1 cellular context compared by ENCODE assay signal in the genomic region with DNA sequence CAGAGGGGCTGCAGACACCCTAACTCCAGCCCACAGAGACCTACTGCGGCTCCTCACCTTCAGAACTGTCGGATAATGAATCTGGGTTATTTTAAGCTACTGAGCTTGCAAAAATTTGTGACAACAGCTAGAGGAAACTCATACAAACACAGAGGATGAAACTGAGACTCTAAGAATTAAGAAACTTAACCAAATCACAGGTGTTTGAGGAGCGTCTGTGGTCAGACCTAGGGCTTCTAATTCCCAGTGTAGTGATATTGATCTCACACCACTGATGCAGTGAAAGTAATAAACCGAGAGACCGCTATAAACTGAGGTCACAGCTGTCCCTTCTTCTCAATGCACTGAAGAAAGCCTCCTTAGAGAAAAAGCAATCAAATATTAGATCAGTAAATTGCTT.
TF ChIP-seq lines count a peak whose summit lies in the region.

No MANE protein-coding gene starts in this region.

TF ChIP-seq in GM23338, 12 proteins besides CTCF, POLR2A, EP300 and RAD21 (continued from another document):
- TF ChIP-seq, protein P1, sequence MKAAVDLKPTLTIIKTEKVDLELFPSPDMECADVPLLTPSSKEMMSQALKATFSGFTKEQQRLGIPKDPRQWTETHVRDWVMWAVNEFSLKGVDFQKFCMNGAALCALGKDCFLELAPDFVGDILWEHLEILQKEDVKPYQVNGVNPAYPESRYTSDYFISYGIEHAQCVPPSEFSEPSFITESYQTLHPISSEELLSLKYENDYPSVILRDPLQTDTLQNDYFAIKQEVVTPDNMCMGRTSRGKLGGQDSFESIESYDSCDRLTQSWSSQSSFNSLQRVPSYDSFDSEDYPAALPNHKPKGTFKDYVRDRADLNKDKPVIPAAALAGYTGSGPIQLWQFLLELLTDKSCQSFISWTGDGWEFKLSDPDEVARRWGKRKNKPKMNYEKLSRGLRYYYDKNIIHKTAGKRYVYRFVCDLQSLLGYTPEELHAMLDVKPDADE (IDR thresholded peaks at IDR 0.05) = no peak
- TF ChIP-seq EZH2 (IDR thresholded peaks at IDR 0.05; ENCODE audit: low read depth, unreplicated experiment) = no peak
- no peak for TF ChIP-seq POLR2AphosphoS5 (IDR thresholded peaks at IDR 0.05; ENCODE audit: low read depth)
- TF ChIP-seq NANOG (IDR thresholded peaks at IDR 0.05; ENCODE audit: borderline replicate concordance) = no peak
- TF ChIP-seq, protein P2, sequence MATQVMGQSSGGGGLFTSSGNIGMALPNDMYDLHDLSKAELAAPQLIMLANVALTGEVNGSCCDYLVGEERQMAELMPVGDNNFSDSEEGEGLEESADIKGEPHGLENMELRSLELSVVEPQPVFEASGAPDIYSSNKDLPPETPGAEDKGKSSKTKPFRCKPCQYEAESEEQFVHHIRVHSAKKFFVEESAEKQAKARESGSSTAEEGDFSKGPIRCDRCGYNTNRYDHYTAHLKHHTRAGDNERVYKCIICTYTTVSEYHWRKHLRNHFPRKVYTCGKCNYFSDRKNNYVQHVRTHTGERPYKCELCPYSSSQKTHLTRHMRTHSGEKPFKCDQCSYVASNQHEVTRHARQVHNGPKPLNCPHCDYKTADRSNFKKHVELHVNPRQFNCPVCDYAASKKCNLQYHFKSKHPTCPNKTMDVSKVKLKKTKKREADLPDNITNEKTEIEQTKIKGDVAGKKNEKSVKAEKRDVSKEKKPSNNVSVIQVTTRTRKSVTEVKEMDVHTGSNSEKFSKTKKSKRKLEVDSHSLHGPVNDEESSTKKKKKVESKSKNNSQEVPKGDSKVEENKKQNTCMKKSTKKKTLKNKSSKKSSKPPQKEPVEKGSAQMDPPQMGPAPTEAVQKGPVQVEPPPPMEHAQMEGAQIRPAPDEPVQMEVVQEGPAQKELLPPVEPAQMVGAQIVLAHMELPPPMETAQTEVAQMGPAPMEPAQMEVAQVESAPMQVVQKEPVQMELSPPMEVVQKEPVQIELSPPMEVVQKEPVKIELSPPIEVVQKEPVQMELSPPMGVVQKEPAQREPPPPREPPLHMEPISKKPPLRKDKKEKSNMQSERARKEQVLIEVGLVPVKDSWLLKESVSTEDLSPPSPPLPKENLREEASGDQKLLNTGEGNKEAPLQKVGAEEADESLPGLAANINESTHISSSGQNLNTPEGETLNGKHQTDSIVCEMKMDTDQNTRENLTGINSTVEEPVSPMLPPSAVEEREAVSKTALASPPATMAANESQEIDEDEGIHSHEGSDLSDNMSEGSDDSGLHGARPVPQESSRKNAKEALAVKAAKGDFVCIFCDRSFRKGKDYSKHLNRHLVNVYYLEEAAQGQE (IDR thresholded peaks at IDR 0.05; ENCODE audit: unreplicated experiment) = no peak
- no peak for TF ChIP-seq CREB1 (CRISPR knock-in tag; IDR thresholded peaks at IDR 0.05; ENCODE audit: low read depth)
- no peak for TF ChIP-seq ZNF331 (CRISPR knock-in tag; IDR thresholded peaks at IDR 0.05; ENCODE audit: low read depth)
